ENCODE assay signal across 16 cellular contexts in genomic region chr22:26477341-26477731, GRCh38. TPM values are rescaled to one million over a fixed set of nuclear protein-coding genes. Genes with fewer than 3 reads are reported as not detected.
A peak's percentile ranks its signal among the peaks of the same experiment; 100 is the strongest.
DNase-seq lines count a peak whose midpoint lies in the region; ATAC-seq, FAIRE-seq and TF ChIP-seq lines count a peak whose summit lies in the region.
"Had no signal": no experiment of that assay in that cellular context is flagged by ENCODE, and none has a peak within 500 bp of the region (broad histone marks: within the 10 kb centered on the region; RNA-seq: fewer than 3 reads in every experiment).

No MANE protein-coding gene starts in this region.

- no peak overlapping the region for H3K9ac ChIP-seq in endodermal cell (ENCODE audit: extremely low read depth, low read length, poor library complexity, severe bottlenecking)

- peak overlapping the region; percentile 39 to 46 for H3K27ac Mint-ChIP-seq in natural killer cell treated with Interleukin-12 subunit alpha and Interleukin-12 subunit beta and Interleukin-15 and Interleukin-18, amount 100 ng/mL, for 72 hours
- H3K27ac Mint-ChIP-seq in natural killer cell (no peak overlapping the region), endodermal cell (no peak overlapping the region)

- H3K27me3 ChIP-seq in endodermal cell (ENCODE audit: control insufficient read depth, insufficient read depth, low read length, poor library complexity, severe bottlenecking) = no peaks in the 10 kb centered on the region
- H3K27me3 ChIP-seq: breast epithelium, foreskin keratinocyte, spleen had no signal

- TF ChIP-seq CTCF in natural killer cell (IDR thresholded peaks at IDR 0.05) (no peak), endodermal cell (conservative IDR thresholded peaks at IDR 0.05) (no peak)

- peaks cover 16% of the 10 kb centered on the region for H3K36me3 Mint-ChIP-seq in natural killer cell treated with Interleukin-12 subunit alpha and Interleukin-12 subunit beta and Interleukin-15 and Interleukin-18, amount 100 ng/mL, for 72 hours
- H3K36me3 Mint-ChIP-seq in natural killer cell = peaks cover 18% of the 10 kb centered on the region
- H3K36me3 Mint-ChIP-seq in endodermal cell (ENCODE audit: low read depth) = peaks cover 49% of the 10 kb centered on the region

- H3K36me3 ChIP-seq in endodermal cell (ENCODE audit: control insufficient read depth, insufficient read depth, low read length) = peaks cover 51% of the 10 kb centered on the region
- H3K36me3 ChIP-seq: breast epithelium had no signal

- H3K4me3 ChIP-seq in endodermal cell (ENCODE audit: low read length) = no peak overlapping the region
- H3K4me3 ChIP-seq: breast epithelium, spleen had no signal

- 63% methylated on average over 4 of the region's 4 CpGs; no CpG with 5 or more reads in 1 of the 2 experiments for WGBS in endodermal cell (ENCODE audit: insufficient coverage in 1 of 2, insufficient read length in 1 of 2), 2 experiments

- H3K27me3 Mint-ChIP-seq in natural killer cell treated with Interleukin-12 subunit alpha and Interleukin-12 subunit beta and Interleukin-15 and Interleukin-18, amount 100 ng/mL, for 72 hours = no peaks in the 10 kb centered on the region
- H3K27me3 Mint-ChIP-seq in natural killer cell (ENCODE audit: low read depth in 2 of 2) = no peaks in the 10 kb centered on the region
- H3K27me3 Mint-ChIP-seq in endodermal cell (ENCODE audit: insufficient read depth) = no peaks in the 10 kb centered on the region

- peak overlapping the region; percentile 48 for H3K4me3 Mint-ChIP-seq in natural killer cell treated with Interleukin-12 subunit alpha and Interleukin-12 subunit beta and Interleukin-15 and Interleukin-18, amount 100 ng/mL, for 72 hours
- no peak overlapping the region for H3K4me3 Mint-ChIP-seq in natural killer cell
- H3K4me3 Mint-ChIP-seq in endodermal cell = no peak overlapping the region

- H3K9me3 ChIP-seq in endodermal cell (ENCODE audit: control insufficient read depth, low read length) = no peaks in the 10 kb centered on the region
- H3K9me3 ChIP-seq: breast epithelium, spleen had no signal

- ATAC-seq in natural killer cell treated with Interleukin-12 subunit alpha and Interleukin-12 subunit beta and Interleukin-15 and Interleukin-18, amount 100 ng/mL, for 72 hours = no peak
- ATAC-seq in natural killer cell = no peak
- ATAC-seq in HG02884 (IDR thresholded peaks at IDR 0.05; ENCODE audit: unreplicated experiment) = no peak
- ATAC-seq: foreskin keratinocyte had no signal

- H3K9me3 Mint-ChIP-seq in natural killer cell treated with Interleukin-12 subunit alpha and Interleukin-12 subunit beta and Interleukin-15 and Interleukin-18, amount 100 ng/mL, for 72 hours = no peaks in the 10 kb centered on the region
- H3K9me3 Mint-ChIP-seq in natural killer cell (no peaks in the 10 kb centered on the region), endodermal cell (no peaks in the 10 kb centered on the region)
- H3K9me3 Mint-ChIP-seq: immature natural killer cell had no signal

- H3K27ac ChIP-seq in endodermal cell (ENCODE audit: low read depth, low read length) = peak overlapping the region; percentile 2
- H3K27ac ChIP-seq: breast epithelium, foreskin keratinocyte had no signal

- DNase-seq in natural killer cell treated with Interleukin-12 subunit alpha and Interleukin-12 subunit beta and Interleukin-15 and Interleukin-18, amount 100 ng/mL, for 72 hours (ENCODE audit: low spot score) = no peak
- no peak for DNase-seq in natural killer cell
- DNase-seq in RCC 7860 (ENCODE audit: low spot score) = peak; percentile 73
- DNase-seq in endodermal cell = no peak
- DNase-seq in HCEC 1CT = no peak
- DNase-seq in activated CD4-positive, alpha-beta T cell treated with anti-CD3 and anti-CD28 coated beads for 48 hours = no peak
- no peak for DNase-seq in globus pallidus (ENCODE audit: low spot score)
- DNase-seq: activated gamma-delta T cell treated with Interleukin-2 at 50 U/mL for 16 hours, DMS79 treated with DMSO at 0.1 percent for 48 hours, immature natural killer cell, MM.1S, NCI-H2081, spleen had no signal

- no peaks in the 10 kb centered on the region for H3K4me1 ChIP-seq in endodermal cell (ENCODE audit: control insufficient read depth, insufficient read depth, low read length)

- no peak for FAIRE-seq in RCC 7860 (lab: Jason Lieb, UNC)

- intact Hi-C loops in natural killer cell (cut with micrococcal nuclease) = no loop called here

- H3K4me1 Mint-ChIP-seq in natural killer cell treated with Interleukin-12 subunit alpha and Interleukin-12 subunit beta and Interleukin-15 and Interleukin-18, amount 100 ng/mL, for 72 hours (ENCODE audit: low read depth in 2 of 2) = peaks cover 45 to 56% of the 10 kb centered on the region in 2 donors
- H3K4me1 Mint-ChIP-seq in natural killer cell (peaks cover 38 to 47% of the 10 kb centered on the region in 2 donors), endodermal cell (peaks cover 26% of the 10 kb centered on the region)

RNA-seq across cellular contexts. Expression of gene HPS4, which starts 6.2 kb away (rescaled TPM):
- 10 to 100 TPM; 31.0 to 40.1 TPM for total RNA-seq in natural killer cell treated with Interleukin-12 subunit alpha and Interleukin-12 subunit beta and Interleukin-15 and Interleukin-18, amount 100 ng/mL, for 72 hours
- 10 to 100 TPM; 44.8 to 53.6 (median 50.7) TPM for total RNA-seq in natural killer cell
- total RNA-seq in endodermal cell = 10 to 100 TPM; 41.7 to 57.6 TPM
- polyA plus RNA-seq in endodermal cell (2013, experiment 1 of 2) = 45.7 TPM
- 41.7 TPM for polyA plus RNA-seq in endodermal cell (2013, experiment 2 of 2)

RNA-seq across cellular contexts. Expression of gene SRRD, which starts 6.3 kb away (rescaled TPM):
- 10 to 100 TPM; 28.6 to 31.8 TPM for total RNA-seq in natural killer cell treated with Interleukin-12 subunit alpha and Interleukin-12 subunit beta and Interleukin-15 and Interleukin-18, amount 100 ng/mL, for 72 hours
- total RNA-seq in natural killer cell (10 to 100 TPM; 18.8 to 21.5 (median 21.4) TPM), endodermal cell (10 to 100 TPM; 27.4 to 30.0 TPM)
- 26.7 TPM for polyA plus RNA-seq in endodermal cell (2013, experiment 1 of 2)
- polyA plus RNA-seq in endodermal cell (2013, experiment 2 of 2) = 25.2 TPM

RNA-seq across cellular contexts. Expression of gene TFIP11, which starts 34.9 kb away (rescaled TPM):
- 10 to 100 TPM; 56.5 to 57.7 TPM for total RNA-seq in natural killer cell treated with Interleukin-12 subunit alpha and Interleukin-12 subunit beta and Interleukin-15 and Interleukin-18, amount 100 ng/mL, for 72 hours
- total RNA-seq in natural killer cell (100 to 1,000 TPM; 108 to 131 (median 124) TPM), endodermal cell (10 to 100 TPM; 28.4 to 28.9 TPM)
- polyA plus RNA-seq in endodermal cell (2013, experiment 1 of 2) = 21.4 TPM
- polyA plus RNA-seq in endodermal cell (2013, experiment 2 of 2) = 23.5 TPM

RNA-seq across cellular contexts. Expression of gene ASPHD2, which starts 48.3 kb away (rescaled TPM):
- total RNA-seq in natural killer cell treated with Interleukin-12 subunit alpha and Interleukin-12 subunit beta and Interleukin-15 and Interleukin-18, amount 100 ng/mL, for 72 hours = 10 to 100 TPM in 1 of 2 donors, 1 to 10 TPM in 1; 8.5 to 13.6 TPM
- total RNA-seq in natural killer cell (1 to 10 TPM; 1.6 to 3.0 (median 1.9) TPM), endodermal cell (1 to 10 TPM; 6.0 to 7.3 TPM)
- 13.9 TPM for polyA plus RNA-seq in endodermal cell (2013, experiment 1 of 2)
- 12.9 TPM for polyA plus RNA-seq in endodermal cell (2013, experiment 2 of 2)

Comparison
In these comparisons a context has a peak if more than half of its experiments do, and no peak if none do; other contexts are left out.
1. H3K27ac Mint-ChIP-seq: peak in natural killer cell treated with Interleukin-12 subunit alpha and Interleukin-12 subunit beta and Interleukin-15 and Interleukin-18, amount 100 ng/mL, for 72 hours (2 of 2); none in natural killer cell (0 of 2) and endodermal cell (single experiment).